ENCODE assay signal across 8 cellular contexts in genomic region chr12:68364893-68365725, GRCh38. TPM values are rescaled to one million over a fixed set of nuclear protein-coding genes. Genes with fewer than 3 reads are reported as not detected.
DNase-seq lines count a peak whose midpoint lies in the region; ATAC-seq and TF ChIP-seq lines count a peak whose summit lies in the region.

No MANE protein-coding gene starts in this region.

- no peaks in the 10 kb centered on the region for H3F3A ChIP-seq in OCI-LY1 (ENCODE audit: insufficient read depth, low read length)

- no peaks in the 10 kb centered on the region for H3K27me3 ChIP-seq in ACC112 (ENCODE audit: insufficient read depth, low read length)
- H3K27me3 ChIP-seq in OCI-LY1 (ENCODE audit: insufficient read depth, low read length), result no peaks in the 10 kb centered on the region
- no peaks in the 10 kb centered on the region for H3K27me3 ChIP-seq in esophagus (ENCODE audit: control insufficient read depth in 1 of 2, insufficient read depth in 2 of 2, low read length in 2 of 2)
- no peaks in the 10 kb centered on the region for H3K27me3 ChIP-seq in mucosa of stomach (ENCODE audit: control insufficient read depth, insufficient read depth, low read length)

- H3K79me2 ChIP-seq in ACC112 (ENCODE audit: control insufficient read depth, insufficient read depth, low read length, unreplicated experiment), result no peaks in the 10 kb centered on the region
- no peaks in the 10 kb centered on the region for H3K79me2 ChIP-seq in OCI-LY1 (ENCODE audit: insufficient read depth, low read length)

- no peaks in the 10 kb centered on the region for H3K36me3 ChIP-seq in ACC112 (ENCODE audit: insufficient read depth, low read length)
- no peaks in the 10 kb centered on the region for H3K36me3 ChIP-seq in OCI-LY1 (ENCODE audit: insufficient read depth, low read length)
- H3K36me3 ChIP-seq in esophagus (ENCODE audit: control insufficient read depth in 2 of 2, insufficient read depth in 2 of 2, low read length in 1 of 2), result no peaks in the 10 kb centered on the region
- no peaks in the 10 kb centered on the region for H3K36me3 ChIP-seq in mucosa of stomach (ENCODE audit: control insufficient read depth, insufficient read depth, low read length)

- peak; percentile 78 for DNase-seq in activated T-cell treated with anti-CD3 and anti-CD28 coated beads for 24 hours (ENCODE audit: low read depth)
- peak; percentile 48 to 71 for DNase-seq in stimulated activated CD8-positive, alpha-beta memory T cell treated with anti-CD3 and anti-CD28 coated beads, Interleukin-4, amount 100 ng/mL, for 4 hours (ENCODE audit: low read depth in 2 of 2, low spot score in 1 of 2)

- peak overlapping the region; percentile 39 for H3K4me3 ChIP-seq in ACC112 (ENCODE audit: low read depth, low read length)
- peak overlapping the region; percentile 36 for H3K4me3 ChIP-seq in OCI-LY1 (ENCODE audit: low read depth, low read length, poor library complexity, severe bottlenecking)
- peak overlapping the region; percentile 25 to 33 for H3K4me3 ChIP-seq in esophagus (ENCODE audit: low read depth in 1 of 2, low read length in 2 of 2)
- H3K4me3 ChIP-seq in mucosa of stomach (ENCODE audit: low read length), result peak overlapping the region; percentile 38

- peak; percentile 84 for ATAC-seq in GM18870 (IDR thresholded peaks at IDR 0.05; ENCODE audit: unreplicated experiment)
- peak; percentile 85 for ATAC-seq in HG03095 (IDR thresholded peaks at IDR 0.05; ENCODE audit: unreplicated experiment)

- H3K9ac ChIP-seq in OCI-LY1 (ENCODE audit: low read length) (no peak overlapping the region; the same call in 1 of the 2 replicates), mucosa of stomach (ENCODE audit: low read length) (peak overlapping the region; percentile 54)

- peaks cover 35% of the 10 kb centered on the region for H3K4me1 ChIP-seq in ACC112 (ENCODE audit: control insufficient read depth, insufficient read depth, low read length, unreplicated experiment)
- peaks cover 11% of the 10 kb centered on the region for H3K4me1 ChIP-seq in OCI-LY1 (ENCODE audit: insufficient read depth, low read length, severe bottlenecking)
- H3K4me1 ChIP-seq in esophagus (ENCODE audit: control insufficient read depth in 2 of 2, insufficient read depth in 2 of 2, low read length in 1 of 2), result peaks cover 0 to 9% of the 10 kb centered on the region in 2 donors
- peaks cover 23% of the 10 kb centered on the region for H3K4me1 ChIP-seq in mucosa of stomach (ENCODE audit: control insufficient read depth, insufficient read depth, low read length)

- H3K4me2 ChIP-seq in OCI-LY1 (ENCODE audit: low read length), result peak overlapping the region; percentile 15; the same call in 1 of the 2 replicates

- H3K9me2 ChIP-seq in OCI-LY1 (ENCODE audit: low read depth, low read length), result no peaks in the 10 kb centered on the region

- H3K27ac ChIP-seq in ACC112 (ENCODE audit: low read depth, low read length) (peak overlapping the region; percentile 87), OCI-LY1 (ENCODE audit: low read depth, low read length, poor library complexity, severe bottlenecking) (no peak overlapping the region), esophagus (ENCODE audit: low read depth in 2 of 2, low read length in 1 of 2) (peak overlapping the region; percentile 84 to 89)

- H2AFZ ChIP-seq in ACC112 (ENCODE audit: low read length, unreplicated experiment), result peak overlapping the region; percentile 34
- H2AFZ ChIP-seq in OCI-LY1 (ENCODE audit: low read length), result no peak overlapping the region

- TF ChIP-seq CTCF in OCI-LY1 (IDR thresholded peaks at IDR 0.05; ENCODE audit: low read length), result no peak

- H4K20me1 ChIP-seq in OCI-LY1 (ENCODE audit: insufficient read depth, low read length), result no peaks in the 10 kb centered on the region

- 12 to 25% methylated on average over 26 of the region's 26 CpGs for WGBS in esophagus, 2 donors

- H3K9me3 ChIP-seq in OCI-LY1 (ENCODE audit: low read length) (no peaks in the 10 kb centered on the region), esophagus (ENCODE audit: control insufficient read depth in 2 of 2, insufficient read depth in 1 of 2, low read depth in 1 of 2, low read length in 1 of 2) (no peaks in the 10 kb centered on the region), mucosa of stomach (ENCODE audit: control insufficient read depth, low read length) (no peaks in the 10 kb centered on the region)

RNA-seq across cellular contexts. Expression of gene MDM1, which starts 32.9 kb away (rescaled TPM):
- polyA plus RNA-seq in esophagus, result 1 to 10 TPM; 4.8 to 8.2 TPM
